ENCODE assay signal across 7 cellular contexts in genomic region chr5:43037929-43038510, GRCh38. TPM values are rescaled to one million over a fixed set of nuclear protein-coding genes. Genes with fewer than 3 reads are reported as not detected.
A peak's percentile ranks its signal among the peaks of the same experiment; 100 is the strongest.
DNase-seq lines count a peak whose midpoint lies in the region; ATAC-seq, FAIRE-seq and TF ChIP-seq lines count a peak whose summit lies in the region.

No MANE protein-coding gene starts in this region.

- DNase-seq in GM18507 (ENCODE audit: extremely low spot score, insufficient read length, low read depth), result no peak
- peak; percentile 88 for DNase-seq in Jurkat, Clone E6-1 (ENCODE audit: low read depth, low spot score)
- DNase-seq in activated T-helper 2 cell treated with anti-CD3 and anti-CD28 coated beads, Interferon-gamma antibody, Interleukin-2, Interleukin-4, amounts not matched to agents 10 μg/mL and 5 μg/mL and 100 μg/mL, durations not matched to agents 14 hours and 24 hours and 36 hours (ENCODE audit: low spot score), result peak; percentile 45
- DNase-seq in thoracic aorta (ENCODE audit: low spot score), result no peak
- DNase-seq in H9, result no peak

- TF ChIP-seq CTCF in thoracic aorta (IDR thresholded peaks at IDR 0.05), result no peak
- no peak for TF ChIP-seq CTCF in H9 (conservative IDR thresholded peaks at IDR 0.05)

- ATAC-seq in thoracic aorta (ENCODE audit: insufficient number of reproducible peaks, low FRiP score, low read depth) (no peak), GM21737 (IDR thresholded peaks at IDR 0.05; ENCODE audit: unreplicated experiment) (no peak)

- no peak overlapping the region for H2AFZ ChIP-seq in H9 (ENCODE audit: low read length)

- H3K4me1 ChIP-seq in iPS-15b (ENCODE audit: control insufficient read depth, insufficient read depth, low read length) (peaks cover 5% of the 10 kb centered on the region), thoracic aorta (ENCODE audit: control insufficient read depth in 1 of 2, low read depth in 2 of 2) (no peaks in the 10 kb centered on the region), H9 (ENCODE audit: insufficient read depth, low read length) (peaks cover 2% of the 10 kb centered on the region; the same call in 1 of the 2 replicates)

- no peak overlapping the region for H3K23ac ChIP-seq in H9 (ENCODE audit: insufficient read length, low read depth, low read length)

- peak overlapping the region; percentile 80 for H3K4me3 Mint-ChIP-seq in activated T-helper 2 cell treated with anti-CD3 and anti-CD28 coated beads, Interferon-gamma antibody, Interleukin-2, Interleukin-4, amounts not matched to agents 10 μg/mL and 5 μg/mL and 100 μg/mL, durations not matched to agents 14 hours and 24 hours and 36 hours (ENCODE audit: low read depth)
- H3K4me3 Mint-ChIP-seq in H9, result no peak overlapping the region

- no peak overlapping the region for H4K91ac ChIP-seq in H9 (ENCODE audit: insufficient read length, low read depth, low read length)

- peaks cover 43% of the 10 kb centered on the region for H3K4me1 Mint-ChIP-seq in activated T-helper 2 cell treated with anti-CD3 and anti-CD28 coated beads, Interferon-gamma antibody, Interleukin-2, Interleukin-4, amounts not matched to agents 10 μg/mL and 5 μg/mL and 100 μg/mL, durations not matched to agents 14 hours and 24 hours and 36 hours (ENCODE audit: low read depth)
- peaks cover 38 to 39% of the 10 kb centered on the region in 2 experiments for H3K4me1 Mint-ChIP-seq in H9

- H4K5ac ChIP-seq in H9 (ENCODE audit: insufficient read length, low read depth, low read length), result no peak overlapping the region

- H3K79me1 ChIP-seq in H9 (ENCODE audit: insufficient read depth, low read depth, low read length, poor library complexity, severe bottlenecking), result no peaks in the 10 kb centered on the region

- H3K14ac ChIP-seq in H9 (ENCODE audit: insufficient read depth, low read length), result no peak overlapping the region

- H3K27ac ChIP-seq in thoracic aorta (peak overlapping the region in 1 of 2 donors; percentile 39), H9 (ENCODE audit: insufficient read length, low read depth, low read length) (no peak overlapping the region)

- no peak overlapping the region for H2BK120ac ChIP-seq in H9 (ENCODE audit: low read depth, low read length, poor library complexity, severe bottlenecking)

- no peak overlapping the region for H3T11ph ChIP-seq in H9 (ENCODE audit: low read length)

- H3K4me3 ChIP-seq in Jurkat, Clone E6-1 (ENCODE audit: low read length), result peak overlapping the region; percentile 85
- H3K4me3 ChIP-seq in iPS-15b (ENCODE audit: low read depth, low read length), result peak overlapping the region; percentile 19
- H3K4me3 ChIP-seq in thoracic aorta, result peak overlapping the region; percentile 64

- intact Hi-C loops in activated T-helper 2 cell treated with anti-CD3 and anti-CD28 coated beads, Interferon-gamma antibody, Interleukin-2, Interleukin-4, amounts not matched to agents 10 μg/mL and 5 μg/mL and 100 μg/mL, durations not matched to agents 14 hours and 24 hours and 36 hours (cut with micrococcal nuclease), result loop anchor here (1.0 kb wide), 1 partner anchor 9 kb away; no protein-coding TSS in a partner anchor

- no peak overlapping the region for H3K56ac ChIP-seq in H9 (ENCODE audit: insufficient read length, low read depth, low read length)

- no peak overlapping the region for H3K4ac ChIP-seq in H9 (ENCODE audit: low read depth, low read length)

- H2BK5ac ChIP-seq in H9 (ENCODE audit: insufficient read length, low read length), result no peak overlapping the region

- no peak overlapping the region for H3K18ac ChIP-seq in H9 (ENCODE audit: insufficient read length, low read depth, low read length)

- peaks cover 100% of the 10 kb centered on the region for H3K27me3 ChIP-seq in iPS-15b (ENCODE audit: control insufficient read depth, insufficient read depth, low read length)
- H3K27me3 ChIP-seq in thoracic aorta (replicated peaks; ENCODE audit: insufficient read depth), result no peaks in the 10 kb centered on the region
- peaks cover 92% of the 10 kb centered on the region for H3K27me3 ChIP-seq in H9 (ENCODE audit: insufficient read depth, low read length)

- H3K27ac Mint-ChIP-seq in activated T-helper 2 cell treated with anti-CD3 and anti-CD28 coated beads, Interferon-gamma antibody, Interleukin-2, Interleukin-4, amounts not matched to agents 10 μg/mL and 5 μg/mL and 100 μg/mL, durations not matched to agents 14 hours and 24 hours and 36 hours, result peak overlapping the region; percentile 82
- no peak overlapping the region for H3K27ac Mint-ChIP-seq in H9

- no peaks in the 10 kb centered on the region for H3K79me2 ChIP-seq in H9 (ENCODE audit: insufficient read depth, low read length)

- H3K36me3 ChIP-seq in iPS-15b (ENCODE audit: control insufficient read depth, insufficient read depth, low read length) (no peaks in the 10 kb centered on the region), thoracic aorta (no peaks in the 10 kb centered on the region)

- no peak overlapping the region for H3K4me2 ChIP-seq in H9 (ENCODE audit: insufficient read depth, insufficient read length, low read length)

- no peak overlapping the region for H4K8ac ChIP-seq in H9 (replicated peaks; ENCODE audit: insufficient read length, low read depth, low read length)

- no peak overlapping the region for H2BK20ac ChIP-seq in H9 (ENCODE audit: low read depth, low read length, poor library complexity, severe bottlenecking)

- H3K36me3 Mint-ChIP-seq in activated T-helper 2 cell treated with anti-CD3 and anti-CD28 coated beads, Interferon-gamma antibody, Interleukin-2, Interleukin-4, amounts not matched to agents 10 μg/mL and 5 μg/mL and 100 μg/mL, durations not matched to agents 14 hours and 24 hours and 36 hours (ENCODE audit: low read depth), result no peaks in the 10 kb centered on the region
- no peaks in the 10 kb centered on the region; a peak in 1 of 7 replicates for H3K36me3 Mint-ChIP-seq in H9 (ENCODE audit: insufficient read depth in 1 of 3, low read depth in 3 of 3)

- H3K9me3 ChIP-seq in iPS-15b (ENCODE audit: control insufficient read depth, insufficient read depth, low read length), result no peaks in the 10 kb centered on the region
- no peaks in the 10 kb centered on the region for H3K9me3 ChIP-seq in thoracic aorta
- H3K9me3 ChIP-seq in H9 (ENCODE audit: control insufficient read depth, low read depth, low read length), result no peaks in the 10 kb centered on the region

- H2BK15ac ChIP-seq in H9 (ENCODE audit: low read depth, low read length), result no peak overlapping the region

- H3K27me3 Mint-ChIP-seq in activated T-helper 2 cell treated with anti-CD3 and anti-CD28 coated beads, Interferon-gamma antibody, Interleukin-2, Interleukin-4, amounts not matched to agents 10 μg/mL and 5 μg/mL and 100 μg/mL, durations not matched to agents 14 hours and 24 hours and 36 hours (ENCODE audit: low read depth), result no peaks in the 10 kb centered on the region
- peaks cover 100% of the 10 kb centered on the region for H3K27me3 Mint-ChIP-seq in H9 (ENCODE audit: low read depth)

- H2AK5ac ChIP-seq in H9 (ENCODE audit: insufficient read length, low read length), result no peak overlapping the region

- H3K9me3 Mint-ChIP-seq in activated T-helper 2 cell treated with anti-CD3 and anti-CD28 coated beads, Interferon-gamma antibody, Interleukin-2, Interleukin-4, amounts not matched to agents 10 μg/mL and 5 μg/mL and 100 μg/mL, durations not matched to agents 14 hours and 24 hours and 36 hours, result no peaks in the 10 kb centered on the region
- H3K9me3 Mint-ChIP-seq in H9, result peaks cover 0 to 5% of the 10 kb centered on the region in 2 experiments; a peak in 2 of 5 replicates

- no peak overlapping the region for H2BK12ac ChIP-seq in H9 (ENCODE audit: insufficient read length, low read depth, low read length)

- no peaks in the 10 kb centered on the region for H4K20me1 ChIP-seq in H9 (ENCODE audit: control insufficient read depth, insufficient read depth, insufficient read length)

- WGBS in H9 (ENCODE audit: extremely low coverage, insufficient read length, low lambda C conversion rate), result no CpG with 5 or more reads among the region's 21 CpGs

- peak; percentile 84 for FAIRE-seq in GM18507 (lab: Jason Lieb, UNC)

- peaks cover 11% of the 10 kb centered on the region for H3K23me2 ChIP-seq in H9 (ENCODE audit: insufficient read length, low read depth, low read length, poor library complexity, severe bottlenecking)

- H3K9ac ChIP-seq in iPS-15b (ENCODE audit: low read depth, low read length) (no peak overlapping the region), H9 (ENCODE audit: extremely low read depth, insufficient read length, low read length) (no peak overlapping the region)

RNA-seq across cellular contexts. Expression of gene ANXA2R, which starts 2.1 kb away (rescaled TPM):
- 31.8 TPM for polyA plus RNA-seq in Jurkat, Clone E6-1 (2012; ENCODE audit: insufficient read depth, insufficient read length)
- 2.1 and 2.5 TPM in 2 replicates for total RNA-seq in activated T-helper 2 cell treated with anti-CD3 and anti-CD28 coated beads, Interferon-gamma antibody, Interleukin-2, Interleukin-4, amounts not matched to agents 10 μg/mL and 5 μg/mL and 100 μg/mL, durations not matched to agents 14 hours and 24 hours and 36 hours
- 1 to 10 TPM; 3.2 to 5.3 TPM for total RNA-seq in thoracic aorta
- total RNA-seq in H9 (2021), result 0.20 and 0.22 TPM in 2 replicates

Comparison
In these comparisons a context has a peak if more than half of its experiments do, and no peak if none do; other contexts are left out.
1. DNase-seq: peak in Jurkat, Clone E6-1 (single experiment) and activated T-helper 2 cell treated with anti-CD3 and anti-CD28 coated beads, Interferon-gamma antibody, Interleukin-2, Interleukin-4, amounts not matched to agents 10 μg/mL and 5 μg/mL and 100 μg/mL, durations not matched to agents 14 hours and 24 hours and 36 hours (single experiment); none in GM18507 (single experiment), thoracic aorta (single experiment) and H9 (single experiment).
2. H3K4me3 ChIP-seq: peak in every context shown above with its lines; median percentile 85 in Jurkat, Clone E6-1; 64 in thoracic aorta; 19 in iPS-15b.